Comparison of ENCODE assay signal across 19 cellular contexts in the genomic region with DNA sequence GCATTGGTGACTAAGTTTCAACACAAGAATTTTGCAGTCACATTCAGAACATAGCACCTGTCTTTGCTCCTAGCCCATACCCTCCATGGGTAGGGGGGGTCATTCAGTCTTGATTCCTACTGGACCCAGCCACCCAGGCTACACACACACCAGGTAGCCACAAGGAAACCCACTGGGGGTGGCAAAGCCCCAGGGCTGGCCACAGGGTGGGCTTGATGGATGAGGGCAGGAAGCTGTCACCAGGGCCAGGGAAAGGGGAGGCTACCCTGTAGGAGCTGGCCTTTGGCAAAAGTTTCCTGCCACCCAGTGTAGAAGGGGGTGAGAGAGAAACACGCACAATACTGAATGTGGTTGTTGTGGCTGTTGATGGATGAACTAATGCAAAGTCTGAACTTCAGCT.
DNase-seq lines count a peak whose midpoint lies in the region; ATAC-seq and TF ChIP-seq lines count a peak whose summit lies in the region.
"Had no signal": no experiment of that assay in that cellular context is flagged by ENCODE, and none has a peak within 500 bp of the region (broad histone marks: within the 10 kb centered on the region; RNA-seq: fewer than 3 reads in every experiment).

No MANE protein-coding gene starts in this region.

- CTCF ChIA-PET in GM10248 (lab: Yijun Ruan, JAX), result no interaction called here

- ATAC-seq in activated T-cell treated with anti-CD3 and anti-CD28 coated beads, Interleukin-2, amount 50 U/mL, for 72 hours (replicated peaks in 1 of 2), result no peak
- no peak for ATAC-seq in RWPE2 (ENCODE audit: low read depth)
- no peak for ATAC-seq in upper lobe of right lung
- no peak for ATAC-seq in HG02678 (IDR thresholded peaks at IDR 0.05; ENCODE audit: unreplicated experiment)
- ATAC-seq: HCT116, HepG2 had no signal

- POLR2A ChIA-PET in GM10248 (lab: Yijun Ruan, JAX), result no interaction called here

- peaks cover 33% of the 10 kb centered on the region for H3K27me3 Mint-ChIP-seq in activated T-cell treated with anti-CD3 and anti-CD28 coated beads, Interleukin-2, amount 50 U/mL, for 72 hours (ENCODE audit: low read depth)

- peak; percentile 8 for DNase-seq in activated T-cell treated with anti-CD3 and anti-CD28 coated beads, Interleukin-2, amount 50 U/mL, for 1 hour
- DNase-seq in activated T-cell treated with anti-CD3 and anti-CD28 coated beads, Interleukin-2, amount 50 U/mL, for 72 hours, result no peak
- DNase-seq in cardiac septum (ENCODE audit: low spot score) (peak; percentile 41), right atrium auricular region (ENCODE audit: low spot score) (no peak), RWPE2 (ENCODE audit: low spot score) (peak; percentile 33), upper lobe of right lung (peak; percentile 21), GM10248 (ENCODE audit: extremely low spot score) (no peak)
- DNase-seq: CD4-positive, CD25-positive, alpha-beta regulatory T cell; COR-L47; DMS 273 treated with DMSO at 0.1 percent for 48 hours; GM23248; HFFc6 had no signal

- H3K4me1 Mint-ChIP-seq in activated T-cell treated with anti-CD3 and anti-CD28 coated beads, Interleukin-2, amount 50 U/mL, for 72 hours (ENCODE audit: low read depth), result no peaks in the 10 kb centered on the region
- H3K4me1 Mint-ChIP-seq: B cell; CD4-positive, CD25-positive, alpha-beta regulatory T cell; CD8-positive, alpha-beta memory T cell had no signal

- H3K4me3 Mint-ChIP-seq in activated T-cell treated with anti-CD3 and anti-CD28 coated beads, Interleukin-2, amount 50 U/mL, for 72 hours, result no peak overlapping the region
- H3K4me3 Mint-ChIP-seq: B cell; CD4-positive, CD25-positive, alpha-beta regulatory T cell; CD8-positive, alpha-beta memory T cell; HFFc6; IgD-negative memory B cell had no signal

- H3K27ac Mint-ChIP-seq in activated T-cell treated with anti-CD3 and anti-CD28 coated beads, Interleukin-2, amount 50 U/mL, for 72 hours, result no peak overlapping the region
- H3K27ac Mint-ChIP-seq: B cell; CD4-positive, CD25-positive, alpha-beta regulatory T cell; HFFc6; IgD-negative memory B cell had no signal

- H3K36me3 ChIP-seq in right atrium auricular region (no peaks in the 10 kb centered on the region), RWPE2 (ENCODE audit: low read depth) (no peaks in the 10 kb centered on the region), upper lobe of right lung (no peaks in the 10 kb centered on the region)
- H3K36me3 ChIP-seq: BLaER1 treated with 17β-estradiol and CSF1 and Interleukin-3, amounts not matched to agents 10 nM and 100 nM had no signal

- H3K9me3 ChIP-seq in right atrium auricular region (peaks cover 0 to 57% of the 10 kb centered on the region in 2 donors), RWPE2 (ENCODE audit: severe bottlenecking) (peaks cover 8% of the 10 kb centered on the region), upper lobe of right lung (peaks cover 5% of the 10 kb centered on the region)

- TF ChIP-seq CTCF in right atrium auricular region (IDR thresholded peaks at IDR 0.05) (no peak), RWPE2 (IDR thresholded peaks at IDR 0.05; ENCODE audit: poor library complexity, severe bottlenecking) (no peak), upper lobe of right lung (IDR thresholded peaks at IDR 0.05) (no peak), GM10248 (IDR thresholded peaks at IDR 0.05; ENCODE audit: control extremely low read depth, extremely low read depth, low read depth, missing control alignments) (no peak)

- H3K36me3 Mint-ChIP-seq in activated T-cell treated with anti-CD3 and anti-CD28 coated beads, Interleukin-2, amount 50 U/mL, for 72 hours (ENCODE audit: insufficient read depth in 2 of 2), result peaks cover 12 to 15% of the 10 kb centered on the region in 2 donors
- H3K36me3 Mint-ChIP-seq: CD4-positive, CD25-positive, alpha-beta regulatory T cell had no signal

- H3K4me1 ChIP-seq in right atrium auricular region (no peaks in the 10 kb centered on the region), RWPE2 (ENCODE audit: insufficient read depth, poor library complexity, severe bottlenecking) (no peaks in the 10 kb centered on the region), upper lobe of right lung (no peaks in the 10 kb centered on the region)
- H3K4me1 ChIP-seq: BLaER1 treated with 17β-estradiol and CSF1 and Interleukin-3, amounts not matched to agents 10 nM and 100 nM had no signal

- no peaks in the 10 kb centered on the region for H3K27me3 ChIP-seq in right atrium auricular region
- no peaks in the 10 kb centered on the region for H3K27me3 ChIP-seq in RWPE2 (ENCODE audit: insufficient read depth, poor library complexity, severe bottlenecking)
- no peaks in the 10 kb centered on the region for H3K27me3 ChIP-seq in upper lobe of right lung
- H3K27me3 ChIP-seq: BLaER1 treated with 17β-estradiol and CSF1 and Interleukin-3, amounts not matched to agents 10 nM and 100 nM had no signal

- intact Hi-C loops in cardiac septum (cut with DNase I) (no loop called here), upper lobe of right lung (cut with DNase I) (no loop called here)

- H3K4me3 ChIP-seq in right atrium auricular region, result no peak overlapping the region
- H3K4me3 ChIP-seq in RWPE2 (ENCODE audit: severe bottlenecking), result no peak overlapping the region
- H3K4me3 ChIP-seq in upper lobe of right lung, result no peak overlapping the region
- H3K4me3 ChIP-seq: BLaER1 treated with 17β-estradiol and CSF1 and Interleukin-3, amounts not matched to agents 10 nM and 100 nM; GM23248 had no signal

- peaks cover 14 to 16% of the 10 kb centered on the region in 2 donors for H3K9me3 Mint-ChIP-seq in activated T-cell treated with anti-CD3 and anti-CD28 coated beads, Interleukin-2, amount 50 U/mL, for 72 hours

- H3K27ac ChIP-seq in right atrium auricular region (no peak overlapping the region), RWPE2 (ENCODE audit: poor library complexity, severe bottlenecking) (no peak overlapping the region), upper lobe of right lung (no peak overlapping the region)
- H3K27ac ChIP-seq: BLaER1 treated with 17β-estradiol and CSF1 and Interleukin-3, amounts not matched to agents 10 nM and 100 nM; GM23248 had no signal

Comparison
In these comparisons a context has a peak if more than half of its experiments do, and no peak if none do; other contexts are left out.
1. DNase-seq: peak in activated T-cell treated with anti-CD3 and anti-CD28 coated beads, Interleukin-2, amount 50 U/mL, for 1 hour (single experiment), cardiac septum (single experiment), RWPE2 (single experiment) and upper lobe of right lung (single experiment); none in activated T-cell treated with anti-CD3 and anti-CD28 coated beads, Interleukin-2, amount 50 U/mL, for 72 hours (0 of 2), right atrium auricular region (single experiment) and GM10248 (single experiment).